In genomic region chr16:19499006-19499405, GRCh38 we compare ENCODE assay signal across 24 cellular contexts. TPM values are rescaled to one million over a fixed set of nuclear protein-coding genes. Genes with fewer than 3 reads are reported as not detected.
DNase-seq lines count a peak whose midpoint lies in the region; ATAC-seq and TF ChIP-seq lines count a peak whose summit lies in the region.
"Had no signal": no experiment of that assay in that cellular context is flagged by ENCODE, and none has a peak within 500 bp of the region (broad histone marks: within the 10 kb centered on the region; RNA-seq: fewer than 3 reads in every experiment).

No MANE protein-coding gene starts in this region.

- H3K4me3 Mint-ChIP-seq in dendritic cell treated with granulocyte-macrophage colony-stimulating factor and Interleukin-4, amounts not matched to agents 40 ng/mL and 50 ng/mL, for 4 days = no peak overlapping the region
- H3K4me3 Mint-ChIP-seq: CD14-positive monocyte; CD4-positive, alpha-beta T cell; CD8-positive, alpha-beta memory T cell; GM23338; H9 had no signal

- TF ChIP-seq POLR2A in gastroesophageal sphincter (IDR thresholded peaks at IDR 0.05) = no peak

- H3K9me3 Mint-ChIP-seq in dendritic cell treated with granulocyte-macrophage colony-stimulating factor and Interleukin-4, amounts not matched to agents 40 ng/mL and 50 ng/mL, for 4 days = no peaks in the 10 kb centered on the region
- H3K9me3 Mint-ChIP-seq: CD14-positive monocyte; CD4-positive, alpha-beta T cell; CD8-positive, alpha-beta memory T cell; GM23338; H9 had no signal

- H3K4me1 ChIP-seq in PC-3 (ENCODE audit: insufficient read depth, low read length) = no peaks in the 10 kb centered on the region
- H3K4me1 ChIP-seq in gastroesophageal sphincter = no peaks in the 10 kb centered on the region
- H3K4me1 ChIP-seq: A549, BE2C had no signal

- intact Hi-C loops in PC-3 (cut with micrococcal nuclease) = no loop called here
- intact Hi-C loops in dendritic cell treated with granulocyte-macrophage colony-stimulating factor and Interleukin-4, amounts not matched to agents 40 ng/mL and 50 ng/mL, for 4 days (cut with micrococcal nuclease) = no loop called here

- TF ChIP-seq CTCF in PC-3 (conservative IDR thresholded peaks at IDR 0.05; ENCODE audit: low read depth, low read length) = no peak
- no peak for TF ChIP-seq CTCF in omental fat pad (IDR thresholded peaks at IDR 0.05)
- no peak for TF ChIP-seq CTCF in gastroesophageal sphincter (IDR thresholded peaks at IDR 0.05)

- 73 to 80% methylated on average over 4 to 5 of the region's 5 CpGs for WGBS in gastroesophageal sphincter (ENCODE audit: low coverage in 1 of 2), 2 donors

- H3F3A ChIP-seq in PC-3 (ENCODE audit: low read length, unreplicated experiment) = no peaks in the 10 kb centered on the region

- POLR2A ChIA-PET in PC-3 (lab: Charles Lee; ENCODE audit: unreplicated experiment) = no interaction called here

- CTCF ChIA-PET in PC-3 (lab: Charles Lee) = no interaction called here

- no peaks in the 10 kb centered on the region for H3K27me3 ChIP-seq in PC-3 (ENCODE audit: low read length)
- no peaks in the 10 kb centered on the region for H3K27me3 ChIP-seq in gastroesophageal sphincter
- no peaks in the 10 kb centered on the region for H3K27me3 ChIP-seq in MG63
- H3K27me3 ChIP-seq: BE2C; BLaER1 treated with 17β-estradiol and CSF1 and Interleukin-3, amounts not matched to agents 10 nM and 100 nM had no signal

- no peaks in the 10 kb centered on the region for H3K9me3 ChIP-seq in PC-3 (ENCODE audit: low read length)
- H3K9me3 ChIP-seq in gastroesophageal sphincter = no peaks in the 10 kb centered on the region
- H3K9me3 ChIP-seq in MG63 = no peaks in the 10 kb centered on the region
- H3K9me3 ChIP-seq: A549; BE2C; BLaER1 treated with 17β-estradiol and CSF1 and Interleukin-3, amounts not matched to agents 10 nM and 100 nM had no signal

- no peak for ATAC-seq in PC-3
- ATAC-seq in omental fat pad (ENCODE audit: low FRiP score) = peak; percentile 11
- ATAC-seq in gastroesophageal sphincter = no peak
- ATAC-seq: A549, GM12878, GM23338, HCT116 had no signal

- H4K20me1 ChIP-seq in PC-3 (ENCODE audit: low read length) = no peaks in the 10 kb centered on the region

- H3K4me3 ChIP-seq in PC-3 (ENCODE audit: low read length) (no peak overlapping the region), gastroesophageal sphincter (no peak overlapping the region), MG63 (no peak overlapping the region)
- H3K4me3 ChIP-seq: A549; BLaER1 treated with 17β-estradiol and CSF1 and Interleukin-3, amounts not matched to agents 10 nM and 100 nM; GM12878; GM23338 had no signal

- no peaks in the 10 kb centered on the region for H3K27me3 Mint-ChIP-seq in dendritic cell treated with granulocyte-macrophage colony-stimulating factor and Interleukin-4, amounts not matched to agents 40 ng/mL and 50 ng/mL, for 4 days
- H3K27me3 Mint-ChIP-seq: CD4-positive, alpha-beta T cell; CD8-positive, alpha-beta memory T cell had no signal

- peaks cover 15% of the 10 kb centered on the region for H3K4me1 Mint-ChIP-seq in dendritic cell treated with granulocyte-macrophage colony-stimulating factor and Interleukin-4, amounts not matched to agents 40 ng/mL and 50 ng/mL, for 4 days (ENCODE audit: low read depth)
- H3K4me1 Mint-ChIP-seq: GM23338, H9 had no signal

- H3K9ac ChIP-seq in PC-3 (ENCODE audit: low read length) = no peak overlapping the region
- H3K9ac ChIP-seq: BLaER1 treated with 17β-estradiol and CSF1 and Interleukin-3, amounts not matched to agents 10 nM and 100 nM had no signal

- no peaks in the 10 kb centered on the region for H3K79me2 ChIP-seq in PC-3 (ENCODE audit: low read length)

- DNase-seq in PC-3 = peak; percentile 34
- DNase-seq in epithelial cell of prostate (ENCODE audit: low read depth, low spot score) = peak; percentile 27
- no peak for DNase-seq in omental fat pad (ENCODE audit: low spot score)
- DNase-seq in MG63 = no peak
- DNase-seq in NCI-H1436 treated with DMSO at 0.1 percent for 48 hours (lab: John Stamatoyannopoulos, UW) = no peak
- DNase-seq: 8988T; ACHN; AML-193; BE2C; CD4-positive, alpha-beta T cell; CD8-positive, alpha-beta memory T cell; DMS 273 treated with DMSO at 0.1 percent for 48 hours; DMS79; EL; GDM1; H9 had no signal

- H2AFZ ChIP-seq in PC-3 (ENCODE audit: low read length) = no peak overlapping the region
- H2AFZ ChIP-seq: GM23338 had no signal

- TF ChIP-seq EP300 in gastroesophageal sphincter (IDR thresholded peaks at IDR 0.05) = no peak

- no peak overlapping the region for H3K4me2 ChIP-seq in PC-3 (ENCODE audit: low read length)
- H3K4me2 ChIP-seq: A549; BLaER1 treated with 17β-estradiol and CSF1 and Interleukin-3, amounts not matched to agents 10 nM and 100 nM; GM23338 had no signal

- H3K9me2 ChIP-seq in PC-3 (replicated peaks; ENCODE audit: low read length) = no peaks in the 10 kb centered on the region

- H3K36me3 Mint-ChIP-seq in dendritic cell treated with granulocyte-macrophage colony-stimulating factor and Interleukin-4, amounts not matched to agents 40 ng/mL and 50 ng/mL, for 4 days (ENCODE audit: low read depth) = peaks cover 60% of the 10 kb centered on the region

- peak overlapping the region; percentile 17 for H3K27ac Mint-ChIP-seq in dendritic cell treated with granulocyte-macrophage colony-stimulating factor and Interleukin-4, amounts not matched to agents 40 ng/mL and 50 ng/mL, for 4 days
- H3K27ac Mint-ChIP-seq: CD4-positive, alpha-beta T cell; GM23338 had no signal

- H3K27ac ChIP-seq in PC-3 (ENCODE audit: low read length) (no peak overlapping the region), epithelial cell of prostate (peak overlapping the region; percentile 34), gastroesophageal sphincter (no peak overlapping the region)
- H3K27ac ChIP-seq: A549; BLaER1 treated with 17β-estradiol and CSF1 and Interleukin-3, amounts not matched to agents 10 nM and 100 nM had no signal

- H3K36me3 ChIP-seq in PC-3 (ENCODE audit: low read depth, low read length) (peaks cover 21% of the 10 kb centered on the region; the same call in 1 of the 2 replicates), gastroesophageal sphincter (peaks cover 0 to 57% of the 10 kb centered on the region in 2 donors), MG63 (peaks cover 17% of the 10 kb centered on the region)

- no TSS peak for BruUV-seq in PC-3 (replicated peaks; lab: Mats Ljungman, UMichigan)

RNA-seq across cellular contexts. Expression of gene GDE1, which starts 22.9 kb away (rescaled TPM):
- total RNA-seq in PC-3 (2014; rRNA removed) = 45.6 and 50.7 TPM in 2 replicates
- total RNA-seq in omental fat pad = 10 to 100 TPM; 38.7 to 68.0 (median 49.8) TPM
- total RNA-seq in gastroesophageal sphincter = 100 to 1,000 TPM in 2 of 4 donors, 10 to 100 TPM in 2; 80.9 to 143 (median 108) TPM
- total RNA-seq in MG63 (2014; rRNA removed; shearing (Covaris generic); ENCODE audit: low replicate concordance) = 35.3 and 37.9 TPM in 2 replicates

RNA-seq across cellular contexts. Expression of gene CCP110, which starts 24.7 kb away (rescaled TPM):
- total RNA-seq in PC-3 (2014; rRNA removed) (5.4 and 10.0 TPM in 2 replicates), omental fat pad (10 to 100 TPM in 3 of 4 donors, 1 to 10 TPM in 1; 8.9 to 18.8 (median 14.3) TPM), gastroesophageal sphincter (10 to 100 TPM; 15.9 to 19.1 (median 17.5) TPM)
- 10.7 TPM in 2 replicates for total RNA-seq in MG63 (2014; rRNA removed; shearing (Covaris generic); ENCODE audit: low replicate concordance)

RNA-seq across cellular contexts. Expression of gene VPS35L, which starts 56.5 kb away (rescaled TPM):
- total RNA-seq in PC-3 (2014; rRNA removed) = 2.9 and 9.1 TPM in 2 replicates
- total RNA-seq in omental fat pad = 10 to 100 TPM; 42.4 to 59.3 (median 43.1) TPM
- 10 to 100 TPM; 39.0 to 59.6 (median 46.9) TPM for total RNA-seq in gastroesophageal sphincter
- 6.7 and 7.6 TPM in 2 replicates for total RNA-seq in MG63 (2014; rRNA removed; shearing (Covaris generic); ENCODE audit: low replicate concordance)

Comparison
In these comparisons a context has a peak if more than half of its experiments do, and no peak if none do; other contexts are left out.
1. DNase-seq: peak in PC-3 (single experiment) and epithelial cell of prostate (single experiment); none in omental fat pad (single experiment), MG63 (single experiment) and NCI-H1436 treated with DMSO at 0.1 percent for 48 hours (single experiment).